Comparison of ENCODE assay signal across 18 cellular contexts in genomic region chr22:29009148-29009547, GRCh38. TPM values are rescaled to one million over a fixed set of nuclear protein-coding genes. Genes with fewer than 3 reads are reported as not detected.
"Had no signal": no experiment of that assay in that cellular context is flagged by ENCODE, and none has a peak within 500 bp of the region (broad histone marks: within the 10 kb centered on the region; RNA-seq: fewer than 3 reads in every experiment).

No MANE protein-coding gene starts in this region.

- DNase-seq: activated CD4-positive, alpha-beta T cell treated with anti-CD3 and anti-CD28 coated beads, Interleukin-2, amount 50 U/mL, for 4 hours; activated CD8-positive, alpha-beta memory T cell treated with anti-CD3 and anti-CD28 coated beads, Interleukin-2, amount 10 ng/mL, durations not matched to agents 7 days and 5 days; activated effector memory CD4-positive, alpha-beta T cell treated with anti-CD3 and anti-CD28 coated beads, Interleukin-2, amount 50 U/mL, for 16 hours; activated T-cell treated with anti-CD3 and anti-CD28 coated beads, Interleukin-2, amount 50 U/mL, for 24 hours; foreskin fibroblast; islet precursor cell; left lung; retina; trophoblast cell had no signal

- H3K36me3 Mint-ChIP-seq: activated CD8-positive, alpha-beta memory T cell treated with anti-CD3 and anti-CD28 coated beads, Interleukin-2, amount 10 ng/mL, durations not matched to agents 7 days and 5 days had no signal

- H3K4me3 ChIP-seq: left lung, smooth muscle cell had no signal

- H3K4me2 ChIP-seq: smooth muscle cell had no signal

- H3K4me3 Mint-ChIP-seq: activated CD8-positive, alpha-beta memory T cell treated with anti-CD3 and anti-CD28 coated beads, Interleukin-2, amount 10 ng/mL, durations not matched to agents 7 days and 5 days; activated naive CD8-positive, alpha-beta T cell; activated T-cell treated with anti-CD3 and anti-CD28 coated beads, Interleukin-2, amount 50 U/mL, for 24 hours; central memory CD8-positive, alpha-beta T cell had no signal

- H3K9me3 ChIP-seq: left lung, neutrophil had no signal

- H3K9me3 Mint-ChIP-seq: activated T-cell treated with anti-CD3 and anti-CD28 coated beads, Interleukin-2, amount 50 U/mL, for 24 hours; central memory CD8-positive, alpha-beta T cell had no signal

- H3K36me3 ChIP-seq: left lung, neutrophil had no signal

- H3K4me1 Mint-ChIP-seq: activated CD8-positive, alpha-beta memory T cell treated with anti-CD3 and anti-CD28 coated beads, Interleukin-2, amount 10 ng/mL, durations not matched to agents 7 days and 5 days; central memory CD8-positive, alpha-beta T cell had no signal

- H3K27ac Mint-ChIP-seq: activated CD8-positive, alpha-beta memory T cell treated with anti-CD3 and anti-CD28 coated beads, Interleukin-2, amount 10 ng/mL, durations not matched to agents 7 days and 5 days; activated naive CD8-positive, alpha-beta T cell; activated T-cell treated with anti-CD3 and anti-CD28 coated beads, Interleukin-2, amount 50 U/mL, for 24 hours had no signal

- H3K27ac ChIP-seq: left lung, neutrophil had no signal

- ATAC-seq: activated CD4-positive, CD25-positive, alpha-beta regulatory T cell treated with anti-CD3 and anti-CD28 coated beads, Interleukin-2, amount 50 U/mL, for 24 hours; activated CD8-positive, alpha-beta memory T cell treated with anti-CD3 and anti-CD28 coated beads, Interleukin-2, amount 10 ng/mL, durations not matched to agents 7 days and 5 days; esophagus mucosa; left lung had no signal

RNA-seq across cellular contexts. Expression of gene C22orf31, which starts 52.5 kb away (rescaled TPM):
- total RNA-seq: activated CD8-positive, alpha-beta memory T cell treated with anti-CD3 and anti-CD28 coated beads, Interleukin-2, amount 10 ng/mL, durations not matched to agents 7 days and 5 days; aorta; esophagus mucosa; mesenteric fat pad; smooth muscle cell; T-helper 2 cell treated with Interferon-gamma antibody and Interleukin-4, amounts not matched to agents 100 ng/mL and 5 ng/mL, for 36 hours had no signal
- polyA plus RNA-seq: aorta, smooth muscle cell had no signal
